Comparison of ENCODE assay signal across 17 cellular contexts in the genomic region with DNA sequence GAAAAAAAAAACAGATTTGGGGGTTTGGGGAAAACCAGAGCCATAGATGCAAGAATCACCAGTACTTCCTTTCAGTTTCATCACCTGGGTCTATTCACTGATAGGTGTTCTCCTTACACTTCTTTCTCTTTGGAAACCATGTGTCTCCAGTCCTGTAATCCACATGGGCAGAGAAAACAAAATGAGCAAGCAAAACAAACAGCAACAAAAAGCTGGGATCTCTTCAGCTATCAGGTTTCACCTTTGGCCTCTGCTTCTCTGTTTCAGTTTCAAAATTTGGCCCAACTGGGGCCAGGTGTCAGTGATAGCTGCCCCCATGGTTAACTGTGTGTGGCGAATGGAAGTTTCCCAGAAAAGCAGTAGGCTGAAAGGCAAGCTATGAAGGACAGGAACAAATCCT.
DNase-seq lines count a peak whose midpoint lies in the region; ATAC-seq and TF ChIP-seq lines count a peak whose summit lies in the region.
"Had no signal": no experiment of that assay in that cellular context is flagged by ENCODE, and none has a peak within 500 bp of the region (broad histone marks: within the 10 kb centered on the region; RNA-seq: fewer than 3 reads in every experiment).

No MANE protein-coding gene starts in this region.

- peaks cover 12% of the 10 kb centered on the region for H3K4me1 ChIP-seq in left ventricle myocardium inferior
- H3K4me1 ChIP-seq in BE2C, result no peaks in the 10 kb centered on the region
- H3K4me1 ChIP-seq in right cardiac atrium (ENCODE audit: control insufficient read depth, insufficient read depth, low read length), result no peaks in the 10 kb centered on the region
- H3K4me1 ChIP-seq: body of pancreas, suprapubic skin had no signal

- no peak overlapping the region for H3K4me3 ChIP-seq in left ventricle myocardium inferior
- no peak overlapping the region for H3K4me3 ChIP-seq in BE2C (ENCODE audit: low read depth, low read length)
- H3K4me3 ChIP-seq in right cardiac atrium (ENCODE audit: low read length), result no peak overlapping the region
- H3K4me3 ChIP-seq: body of pancreas, skin epidermis, suprapubic skin had no signal

- WGBS in right cardiac atrium, result 87% methylated on average over 1 of the region's 1 CpG

- H3K27me3 ChIP-seq in left ventricle myocardium inferior (ENCODE audit: low read depth) (no peaks in the 10 kb centered on the region), BE2C (no peaks in the 10 kb centered on the region), right cardiac atrium (ENCODE audit: control insufficient read depth, insufficient read depth) (no peaks in the 10 kb centered on the region)
- H3K27me3 ChIP-seq: body of pancreas, neutrophil, suprapubic skin had no signal

- no peak for TF ChIP-seq CTCF in left ventricle myocardium inferior (IDR thresholded peaks at IDR 0.05; ENCODE audit: borderline replicate concordance)
- TF ChIP-seq CTCF in BE2C (IDR thresholded peaks at IDR 0.05; ENCODE audit: low read depth, low read length), result no peak

- ATAC-seq in Right ventricle myocardium inferior (no peak), GM21717 (IDR thresholded peaks at IDR 0.05; ENCODE audit: unreplicated experiment) (peak; percentile 87), HG03196 (IDR thresholded peaks at IDR 0.05; ENCODE audit: unreplicated experiment) (peak; percentile 59), right cardiac atrium (no peak)
- ATAC-seq: body of pancreas had no signal

- DNase-seq in left ventricle myocardium inferior (no peak), Right ventricle myocardium inferior (ENCODE audit: missing footprints) (no peak), BE2C (no peak), SKM-1 (lab: John Stamatoyannopoulos, UW; ENCODE audit: unreplicated experiment) (no peak), right cardiac atrium (no peak)
- DNase-seq in NK-92 treated with Interleukin-12 subunit alpha and Interleukin-12 subunit beta, amount 100 ng/mL, for 24 hours (lab: John Stamatoyannopoulos, UW), result no peak
- DNase-seq: activated naive CD4-positive, alpha-beta T cell; body of pancreas; CD8-positive, alpha-beta memory T cell; effector CD4-positive, alpha-beta T cell; GF-D8; HFFc6 had no signal

- intact Hi-C loops in left ventricle myocardium inferior (cut with micrococcal nuclease) (no loop called here), Right ventricle myocardium inferior (cut with DNase I) (no loop called here), right cardiac atrium (cut with DNase I) (no loop called here)

- H3K36me3 ChIP-seq in left ventricle myocardium inferior (no peaks in the 10 kb centered on the region), BE2C (no peaks in the 10 kb centered on the region)
- H3K36me3 ChIP-seq: neutrophil, suprapubic skin had no signal

- H3K9me3 ChIP-seq in left ventricle myocardium inferior (replicated peaks) (peaks cover 67% of the 10 kb centered on the region), BE2C (no peaks in the 10 kb centered on the region), right cardiac atrium (ENCODE audit: control insufficient read depth, low read length) (peaks cover 2% of the 10 kb centered on the region)
- H3K9me3 ChIP-seq: body of pancreas, neutrophil had no signal

- H3K27ac ChIP-seq in left ventricle myocardium inferior (replicated peaks), result peak overlapping the region; percentile 9
- no peak overlapping the region for H3K27ac ChIP-seq in right cardiac atrium (ENCODE audit: low read length)
- H3K27ac ChIP-seq: body of pancreas, neutrophil, suprapubic skin had no signal

Comparison
In these comparisons a context has a peak if more than half of its experiments do, and no peak if none do; other contexts are left out.
1. ATAC-seq: peak in GM21717 (single experiment) and HG03196 (single experiment); none in Right ventricle myocardium inferior (single experiment) and right cardiac atrium (0 of 2).